11 cellular contexts compared by ENCODE assay signal in the genomic region with DNA sequence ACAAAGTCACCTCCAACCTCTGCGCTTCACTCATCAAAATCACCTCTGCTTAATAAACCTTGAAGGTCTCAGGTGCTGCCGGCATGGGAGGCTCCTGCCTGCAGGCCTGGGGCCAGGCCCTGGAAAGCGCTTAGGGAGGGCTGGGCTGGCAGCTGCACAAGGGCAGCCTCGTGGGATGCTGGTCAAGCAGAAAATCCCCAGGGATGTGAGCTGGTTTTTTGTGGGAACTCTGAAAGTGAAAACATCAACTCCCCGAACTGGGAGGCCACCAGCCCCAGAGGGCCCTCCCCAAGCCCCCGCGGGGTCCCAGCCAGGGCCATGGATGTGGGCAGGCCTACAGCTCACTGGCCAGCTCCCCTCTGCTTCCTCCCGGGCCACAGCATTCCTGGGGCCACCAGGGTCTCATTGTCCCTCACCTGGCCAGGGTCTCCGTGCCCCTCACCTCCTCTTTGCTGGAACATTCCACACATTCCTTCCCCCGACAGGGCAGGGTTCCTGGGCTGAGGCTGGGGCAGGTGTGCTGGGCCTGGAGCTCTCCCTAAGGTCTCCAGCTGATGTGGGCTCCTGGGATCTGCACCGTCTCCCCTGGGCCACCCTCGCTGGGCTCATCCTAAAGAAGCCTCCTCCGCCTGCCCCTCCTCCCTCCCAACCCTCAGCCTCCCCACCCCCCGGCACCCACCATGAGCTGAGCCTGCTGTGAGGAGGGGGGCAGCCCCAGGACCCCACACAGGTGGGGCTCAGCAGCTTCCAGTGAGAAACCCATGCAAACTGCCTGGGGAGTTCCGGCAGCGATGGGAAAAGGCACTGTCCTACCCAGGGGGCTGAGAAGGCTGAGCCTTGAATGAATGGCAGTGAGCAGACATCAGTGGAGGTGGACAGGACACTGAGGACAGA. TPM values are rescaled to one million over a fixed set of nuclear protein-coding genes. Genes with fewer than 3 reads are reported as not detected.
A peak's percentile ranks its signal among the peaks of the same experiment; 100 is the strongest.
DNase-seq lines count a peak whose midpoint lies in the region; ATAC-seq and TF ChIP-seq lines count a peak whose summit lies in the region.
"Had no signal": no experiment of that assay in that cellular context is flagged by ENCODE, and none has a peak within 500 bp of the region (broad histone marks: within the 10 kb centered on the region; RNA-seq: fewer than 3 reads in every experiment).

No MANE protein-coding gene starts in this region.

- H3K9me3 Mint-ChIP-seq in neural progenitor cell: no peaks in the 10 kb centered on the region

- no peaks in the 10 kb centered on the region for H3K36me3 ChIP-seq in neural progenitor cell

- H3K36me3 Mint-ChIP-seq in neural progenitor cell: no peaks in the 10 kb centered on the region

- no peak for TF ChIP-seq CTCF in fibroblast of villous mesenchyme (IDR thresholded peaks at IDR 0.05; ENCODE audit: insufficient read depth, low read depth, low read length)
- TF ChIP-seq CTCF in neural progenitor cell (IDR thresholded peaks at IDR 0.05): no peak
- TF ChIP-seq CTCF in foreskin keratinocyte (conservative IDR thresholded peaks at IDR 0.05): no peak

- no peaks in the 10 kb centered on the region for H4K20me1 ChIP-seq in neural progenitor cell (ENCODE audit: low read depth)

- no peak overlapping the region for H3K27ac ChIP-seq in neural progenitor cell
- H3K27ac ChIP-seq in foreskin keratinocyte: no peak overlapping the region
- H3K27ac ChIP-seq: epithelial cell of prostate had no signal

- DNase-seq in ACHN (peak; percentile 22), NCI-H69 (lab: John Stamatoyannopoulos, UW) (peak; percentile 22), fibroblast of villous mesenchyme (ENCODE audit: low read depth) (peak; percentile 77), neural progenitor cell (ENCODE audit: low spot score) (no peak), foreskin keratinocyte (no peak), epidermal melanocyte (ENCODE audit: insufficient read length, low spot score) (no peak), activated gamma-delta T cell treated with Interleukin-2 at 50 U/mL for 16 hours (no peak)
- DNase-seq: NCI-H146 had no signal

- H3K9me3 ChIP-seq in neural progenitor cell (ENCODE audit: low read depth): no peaks in the 10 kb centered on the region

- peaks cover 1% of the 10 kb centered on the region for H3F3A ChIP-seq in neural progenitor cell (ENCODE audit: low read depth)

- peaks cover 6% of the 10 kb centered on the region for H3K27me3 Mint-ChIP-seq in neural progenitor cell (ENCODE audit: insufficient read depth, low read depth)

- H3K4me1 ChIP-seq in neural progenitor cell: peaks cover 14% of the 10 kb centered on the region
- H3K4me1 ChIP-seq in foreskin keratinocyte: no peaks in the 10 kb centered on the region

- ATAC-seq in foreskin keratinocyte: no peak
- ATAC-seq in HG03175 (IDR thresholded peaks at IDR 0.05; ENCODE audit: unreplicated experiment): no peak

- H3K79me2 ChIP-seq in neural progenitor cell (ENCODE audit: low read depth): no peaks in the 10 kb centered on the region

- no peak overlapping the region for H3K9ac ChIP-seq in neural progenitor cell

- no peak overlapping the region for H3K4me3 Mint-ChIP-seq in neural progenitor cell
- H3K4me3 Mint-ChIP-seq: B cell had no signal

- H3K27ac Mint-ChIP-seq in neural progenitor cell: no peak overlapping the region
- H3K27ac Mint-ChIP-seq: B cell had no signal

- H3K4me3 ChIP-seq in fibroblast of villous mesenchyme (ENCODE audit: low read depth, low read length): no peak overlapping the region
- no peak overlapping the region for H3K4me3 ChIP-seq in neural progenitor cell

- peak overlapping the region; percentile 3 for H3K4me2 ChIP-seq in neural progenitor cell

- H3K4me1 Mint-ChIP-seq in neural progenitor cell: peaks cover 11% of the 10 kb centered on the region

- no peak overlapping the region for H2AFZ ChIP-seq in neural progenitor cell (replicated peaks)

- H3K27me3 ChIP-seq in neural progenitor cell: no peaks in the 10 kb centered on the region
- peaks cover 38% of the 10 kb centered on the region for H3K27me3 ChIP-seq in foreskin keratinocyte

- in situ Hi-C loops in ACHN (cut with HindIII; ENCODE audit: low pct_ligation_motif_present, low pct_unique_long_range_greater_than_20kb, low sequenced_read_pairs): no loop called here

RNA-seq across cellular contexts. Expression of a gene that starts 36.0 kb away (rescaled TPM):
- total RNA-seq in fibroblast of villous mesenchyme (43.8 and 60.0 TPM in 2 replicates), neural progenitor cell (ENCODE audit: low replicate concordance) (28.5 and 42.7 TPM in 2 replicates), foreskin keratinocyte (15.6 and 18.3 TPM in 2 replicates)
- polyA plus RNA-seq in foreskin keratinocyte: 12.2 and 13.3 TPM in 2 replicates

Comparison
In these comparisons a context has a peak if more than half of its experiments do, and no peak if none do; other contexts are left out.
1. DNase-seq: peak in ACHN (single experiment), NCI-H69 (single experiment) and fibroblast of villous mesenchyme (single experiment); none in neural progenitor cell (single experiment), foreskin keratinocyte (0 of 2), epidermal melanocyte (single experiment) and activated gamma-delta T cell treated with Interleukin-2 at 50 U/mL for 16 hours (single experiment).